Comparison of ENCODE assay signal across 23 cellular contexts in genomic region chrX:6708676-6709075, GRCh38.
"Had no signal": no experiment of that assay in that cellular context is flagged by ENCODE, and none has a peak within 500 bp of the region (broad histone marks: within the 10 kb centered on the region; RNA-seq: fewer than 3 reads in every experiment).

No MANE protein-coding gene starts in this region.

- H3K27me3 ChIP-seq: adrenal gland, hepatocyte, pancreas, right atrium auricular region, spleen, thyroid gland had no signal

- H3K27ac Mint-ChIP-seq: activated B cell treated with CpG ODN at 0.5 μM for 24 hours; activated CD4-positive, alpha-beta T cell treated with anti-CD3 and anti-CD28 coated beads for 36 hours; activated naive CD8-positive, alpha-beta T cell; activated T-helper 2 cell treated with anti-CD3 and anti-CD28 coated beads, Interferon-gamma antibody, Interleukin-2, Interleukin-4, amounts not matched to agents 10 μg/mL and 5 μg/mL and 100 μg/mL, durations not matched to agents 14 hours and 24 hours and 36 hours; nephron had no signal

- H3K9me3 Mint-ChIP-seq: activated B cell treated with CpG ODN at 0.5 μM for 24 hours; activated T-cell treated with anti-CD3 and anti-CD28 coated beads, Interleukin-2, amount 50 U/mL, for 4 hours; activated T-helper 2 cell treated with anti-CD3 and anti-CD28 coated beads, Interferon-gamma antibody, Interleukin-2, Interleukin-4, amounts not matched to agents 10 μg/mL and 5 μg/mL and 100 μg/mL, durations not matched to agents 14 hours and 24 hours and 36 hours; nephron had no signal

- H3K4me3 Mint-ChIP-seq: activated B cell treated with CpG ODN at 0.5 μM for 24 hours; activated CD4-positive, alpha-beta T cell treated with anti-CD3 and anti-CD28 coated beads for 36 hours; activated naive CD8-positive, alpha-beta T cell; activated T-cell treated with anti-CD3 and anti-CD28 coated beads, Interleukin-2, amount 50 U/mL, for 4 hours; nephron had no signal

- H3K9me3 ChIP-seq: adrenal gland, pancreas, psoas muscle, right atrium auricular region, spleen, thyroid gland had no signal

- H3K4me1 ChIP-seq: adrenal gland, pancreas, psoas muscle, right atrium auricular region, spleen, thyroid gland had no signal

- H3K4me1 Mint-ChIP-seq: activated B cell treated with CpG ODN at 0.5 μM for 24 hours; activated CD4-positive, alpha-beta T cell treated with anti-CD3 and anti-CD28 coated beads for 36 hours; nephron had no signal

- H3K36me3 ChIP-seq: adrenal gland, pancreas, right atrium auricular region, spleen, thyroid gland had no signal

- H3K27me3 Mint-ChIP-seq: activated B cell treated with CpG ODN at 0.5 μM for 24 hours; activated CD4-positive, alpha-beta T cell treated with anti-CD3 and anti-CD28 coated beads for 36 hours; activated naive CD8-positive, alpha-beta T cell had no signal

- H3K4me3 ChIP-seq: adrenal gland, coronary artery, hepatocyte, pancreas, psoas muscle, right atrium auricular region, spleen, thyroid gland had no signal

- H3K36me3 Mint-ChIP-seq: activated naive CD8-positive, alpha-beta T cell had no signal

- DNase-seq: activated B cell treated with CpG ODN at 0.5 μM for 24 hours; activated CD4-positive, alpha-beta T cell treated with anti-CD3 and anti-CD28 coated beads for 36 hours; activated CD4-positive, alpha-beta T cell treated with anti-CD3 and anti-CD28 coated beads, Interleukin-2, amount 50 U/mL, for 48 hours; activated CD8-positive, alpha-beta memory T cell treated with anti-CD3 and anti-CD28 coated beads, Interleukin-2, amount 50 U/mL, for 48 hours; activated naive CD4-positive, alpha-beta T cell; activated T-cell treated with anti-CD3 and anti-CD28 coated beads, Interleukin-2, amount 50 U/mL, for 4 hours; adrenal gland; cerebellar nuclear complex; erythroblast; left ventricle myocardium superior; pancreas; psoas muscle; spleen; stimulated activated CD4-positive, alpha-beta T cell treated with anti-CD3 and anti-CD28 coated beads, Interleukin-4, amount 100 ng/mL, for 1 hour; stimulated activated naive CD8-positive, alpha-beta T cell treated with anti-CD3 and anti-CD28 coated beads, Interleukin-15, Interleukin-2, amounts not matched to agents 100 U/mL and 50 U/mL, for 24 hours; T-helper 9 cell; thyroid gland had no signal

- H3K27ac ChIP-seq: adrenal gland, coronary artery, hepatocyte, pancreas, psoas muscle, right atrium auricular region, spleen, thyroid gland had no signal

- ATAC-seq: activated CD4-positive, alpha-beta T cell treated with anti-CD3 and anti-CD28 coated beads for 36 hours; activated T-cell treated with anti-CD3 and anti-CD28 coated beads, Interleukin-2, amount 50 U/mL, for 4 hours; left ventricle myocardium superior; pancreas; psoas muscle; stimulated activated naive CD8-positive, alpha-beta T cell treated with anti-CD3 and anti-CD28 coated beads, Interleukin-15, Interleukin-2, amounts not matched to agents 100 U/mL and 50 U/mL, for 24 hours had no signal
